In the genomic region with DNA sequence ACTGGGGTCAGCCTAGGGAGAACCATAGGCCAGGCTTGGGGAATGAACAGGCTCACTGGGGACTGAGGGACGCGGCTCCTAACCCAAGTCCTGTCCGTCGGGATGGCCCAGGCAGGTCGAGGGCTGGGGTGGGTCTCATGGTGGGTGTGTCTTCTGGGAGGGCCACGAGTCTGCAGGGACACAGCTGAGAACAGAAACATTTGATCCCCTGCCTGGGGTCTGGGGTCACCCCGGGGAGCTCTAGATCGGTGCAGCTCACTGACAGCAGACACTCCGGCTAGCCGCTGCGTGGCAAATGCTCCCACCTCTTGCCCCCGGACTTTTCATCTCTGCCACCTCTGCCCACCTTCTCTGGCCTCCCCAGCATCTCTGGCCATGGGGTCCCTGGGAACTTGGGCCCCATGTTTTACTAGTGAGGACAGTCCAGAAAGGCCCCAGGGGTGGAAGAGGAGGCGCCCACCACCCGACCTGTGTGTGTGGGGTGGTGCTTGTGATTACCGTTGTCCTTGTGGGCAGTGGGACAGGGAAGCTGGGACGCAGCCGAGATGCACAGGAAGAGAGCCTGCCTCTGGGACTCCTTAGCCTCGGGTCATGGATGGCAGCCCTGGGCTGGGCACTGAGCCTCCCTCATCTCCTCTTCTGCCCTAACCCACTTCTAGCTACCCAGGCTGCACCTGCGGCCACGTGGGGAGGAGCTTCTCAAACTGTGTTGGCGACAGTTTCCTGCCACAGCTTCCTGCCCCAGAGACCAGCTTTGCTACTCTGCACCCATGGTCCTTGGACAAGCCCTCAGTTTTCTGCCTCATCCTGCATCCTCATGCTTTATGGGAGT, we compare ENCODE assay signal across 9 cellular contexts. TPM values are rescaled to one million over a fixed set of nuclear protein-coding genes. Genes with fewer than 3 reads are reported as not detected.
DNase-seq lines count a peak whose midpoint lies in the region; ATAC-seq, FAIRE-seq and TF ChIP-seq lines count a peak whose summit lies in the region.
"Had no signal": no experiment of that assay in that cellular context is flagged by ENCODE, and none has a peak within 500 bp of the region (broad histone marks: within the 10 kb centered on the region; RNA-seq: fewer than 3 reads in every experiment).

No MANE protein-coding gene starts in this region.

- peaks cover 34% of the 10 kb centered on the region for H3K4me1 ChIP-seq in OCI-LY7 (ENCODE audit: insufficient read depth, low read length, poor library complexity, severe bottlenecking)

- CTCF ChIA-PET in OCI-LY7 (lab: Charles Lee; ENCODE audit: unreplicated experiment) = interaction anchor here (0.7 kb wide), 1 partner anchor 18 kb away, joined by 4 read pairs; no protein-coding TSS in a partner anchor

- H3K27ac ChIP-seq in OCI-LY7 (ENCODE audit: low read depth, low read length, poor library complexity, severe bottlenecking) = peak overlapping the region; percentile 32

- H3K9me2 ChIP-seq in OCI-LY7 (ENCODE audit: insufficient read depth, low read length) = no peaks in the 10 kb centered on the region

- intact Hi-C loops in OCI-LY7 (cut with micrococcal nuclease; ENCODE audit: unreplicated experiment) = no loop called here
- intact Hi-C loops in cardiac septum (cut with DNase I) = no loop called here

- TF ChIP-seq CTCF in OCI-LY7 (conservative IDR thresholded peaks at IDR 0.05; ENCODE audit: low read length) = no peak

- DNase-seq in GM19239 (ENCODE audit: insufficient read length, low spot score) = peak; percentile 77
- DNase-seq in OCI-LY7 (ENCODE audit: low spot score) = peak; percentile 81
- DNase-seq in activated naive CD4-positive, alpha-beta T cell treated with anti-CD3 and anti-CD28 coated beads, Interleukin-2, amount 50 U/mL, for 16 hours = peak; percentile 61
- peak in 2 of 3 donors; percentile 51 to 55 for DNase-seq in stimulated activated CD4-positive, alpha-beta T cell treated with anti-CD3 and anti-CD28 coated beads, TNF-alpha, amount 100 ng/mL, for 1 hour (ENCODE audit: low read depth in 3 of 3, low spot score in 1 of 3)
- DNase-seq in cardiac septum (ENCODE audit: low spot score) = no peak
- DNase-seq in iPS-NIHi11 (ENCODE audit: low spot score) = no peak
- no peak for DNase-seq in C1 segment of cervical spinal cord (lab: John Stamatoyannopoulos, UW)

- POLR2A ChIA-PET in OCI-LY7 (lab: Charles Lee) = interaction anchor here (0.6 to 1.6 kb wide), 4 partner anchors 22 to 1190 kb away, joined by 3 to 4 read pairs (median 4); a partner anchor contains a TSS

- no peaks in the 10 kb centered on the region for H3K9me3 ChIP-seq in OCI-LY7 (ENCODE audit: low read length)

- ATAC-seq in GM19467 (IDR thresholded peaks at IDR 0.05; ENCODE audit: unreplicated experiment) = no peak

- peak; percentile 91 for FAIRE-seq in GM19239 (lab: Jason Lieb, UNC)
- FAIRE-seq: endometrium had no signal

- H3K36me3 ChIP-seq in OCI-LY7 (ENCODE audit: insufficient read depth, low read length) = 0 out of 2 replicates have a peak, but pooled peaks cover 4% of the 10 kb centered on the region

- peak overlapping the region; percentile 69 for H3K4me2 ChIP-seq in OCI-LY7 (ENCODE audit: low read length)

- H4K20me1 ChIP-seq in OCI-LY7 (ENCODE audit: insufficient read depth, low read length) = no peaks in the 10 kb centered on the region

- H3K79me2 ChIP-seq in OCI-LY7 (ENCODE audit: insufficient read depth, low read depth, low read length) = peaks cover 8% of the 10 kb centered on the region; the same call in 1 of the 2 replicates

- peak overlapping the region; percentile 35; the same call in 1 of the 2 replicates for H2AFZ ChIP-seq in OCI-LY7 (ENCODE audit: low read length)

- no TSS peak for BruUV-seq in OCI-LY7 (replicated peaks; lab: Mats Ljungman, UMichigan)

- H3K4me3 ChIP-seq in OCI-LY7 (ENCODE audit: low read depth, low read length, poor library complexity, severe bottlenecking) = peak overlapping the region; percentile 43

RNA-seq across cellular contexts. Expression of a gene that starts 4.9 kb away (rescaled TPM):
- total RNA-seq in OCI-LY7 (2014; rRNA removed; shearing (Covaris generic)) = 56.9 and 57.9 TPM in 2 replicates
- total RNA-seq in OCI-LY7 (2022) (39.8 and 40.8 TPM in 2 replicates), cardiac septum (1.2 TPM)

RNA-seq across cellular contexts. Expression of a gene that starts 48.8 kb away (rescaled TPM):
- 3.6 and 5.9 TPM in 2 replicates for total RNA-seq in OCI-LY7 (2014; rRNA removed; shearing (Covaris generic))
- 10.3 and 11.2 TPM in 2 replicates for total RNA-seq in OCI-LY7 (2022)
- 4.6 TPM for total RNA-seq in cardiac septum

RNA-seq across cellular contexts. Expression of a gene that starts 54.4 kb away (rescaled TPM):
- total RNA-seq in OCI-LY7 (2014; rRNA removed; shearing (Covaris generic)) = 67.8 and 71.2 TPM in 2 replicates
- total RNA-seq in OCI-LY7 (2022) = 68.2 and 69.7 TPM in 2 replicates
- total RNA-seq in cardiac septum = 77.6 TPM

Comparison
In these comparisons a context has a peak if more than half of its experiments do, and no peak if none do; other contexts are left out.
1. DNase-seq: peak in GM19239 (single experiment), OCI-LY7 (single experiment), activated naive CD4-positive, alpha-beta T cell treated with anti-CD3 and anti-CD28 coated beads, Interleukin-2, amount 50 U/mL, for 16 hours (single experiment) and stimulated activated CD4-positive, alpha-beta T cell treated with anti-CD3 and anti-CD28 coated beads, TNF-alpha, amount 100 ng/mL, for 1 hour (2 of 3); none in cardiac septum (single experiment), iPS-NIHi11 (single experiment) and C1 segment of cervical spinal cord (0 of 14).
2. RNA of a gene that starts 4.9 kb away (total RNA-seq): 39.8 to 57.9 TPM in OCI-LY7; 1.2 TPM in cardiac septum (single experiment); every median in the first group is over 10 times any median in the second.